21 cellular contexts compared by ENCODE assay signal in the genomic region with DNA sequence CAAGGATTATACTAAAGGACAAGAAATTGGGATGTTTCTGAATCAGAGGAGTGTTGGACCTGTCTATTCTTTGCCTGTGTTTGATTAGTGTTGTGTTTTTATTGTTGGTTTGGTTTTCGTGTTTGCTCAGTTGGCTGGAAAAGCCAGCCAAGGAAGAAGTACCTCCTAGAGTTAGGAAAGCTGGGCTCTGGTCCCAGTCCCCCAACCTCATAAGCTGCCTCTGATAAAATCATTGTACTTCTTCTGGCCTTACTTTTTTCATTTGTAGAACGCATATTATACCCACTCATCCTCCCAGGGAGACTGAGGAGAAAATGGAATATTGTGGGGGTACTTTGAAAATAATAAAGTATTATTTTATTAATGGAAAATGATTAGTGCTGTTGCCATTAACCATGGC.
"Had no signal": no experiment of that assay in that cellular context is flagged by ENCODE, and none has a peak within 500 bp of the region (broad histone marks: within the 10 kb centered on the region; RNA-seq: fewer than 3 reads in every experiment).

No MANE protein-coding gene starts in this region.

- DNase-seq: effector CD4-positive, alpha-beta T cell; endodermal cell; erythroblast; foreskin melanocyte; head of caudate nucleus; kidney; left cardiac atrium; left ventricle myocardium inferior; lower lobe of right lung; natural killer cell; posterior cingulate gyrus; spleen; stimulated activated CD4-positive, alpha-beta T cell treated with anti-CD3 and anti-CD28 coated beads, Interleukin-15, amount 100 ng/mL, for 24 hours; stimulated activated CD4-positive, alpha-beta T cell treated with anti-CD3 and anti-CD28 coated beads, Interleukin-1b, Interleukin-23, amount 100 ng/mL, for 48 hours; stimulated activated CD4-positive, alpha-beta T cell treated with anti-CD3 and anti-CD28 coated beads, Interleukin-4, amount 100 ng/mL, for 24 hours; transverse colon had no signal

- H3K36me3 Mint-ChIP-seq: memory B cell; mesothelial cell of epicardium; natural killer cell; stimulated activated memory B cell treated with anti-CD40 and anti-IgM and Interleukin-4, amounts not matched to agents 10 μg/mL and 1 μg/mL and 100 μg/mL, for 72 hours had no signal

- H3K27me3 Mint-ChIP-seq: stimulated activated memory B cell treated with anti-CD40 and anti-IgM and Interleukin-4, amounts not matched to agents 10 μg/mL and 1 μg/mL and 100 μg/mL, for 72 hours; stimulated activated naive CD8-positive, alpha-beta T cell treated with anti-CD3 and anti-CD28 coated beads, Interleukin-15, Interleukin-2, amounts not matched to agents 100 ng/mL and 50 ng/mL, for 24 hours had no signal

- H3K4me3 Mint-ChIP-seq: endodermal cell; memory B cell; mesothelial cell of epicardium; natural killer cell; neural crest cell; stimulated activated memory B cell treated with anti-CD40 and anti-IgM and Interleukin-4, amounts not matched to agents 10 μg/mL and 1 μg/mL and 100 μg/mL, for 72 hours; stimulated activated naive CD8-positive, alpha-beta T cell treated with anti-CD3 and anti-CD28 coated beads, Interleukin-15, Interleukin-2, amounts not matched to agents 100 ng/mL and 50 ng/mL, for 24 hours had no signal

- H3K27ac Mint-ChIP-seq: endodermal cell; memory B cell; mesothelial cell of epicardium; natural killer cell; stimulated activated memory B cell treated with anti-CD40 and anti-IgM and Interleukin-4, amounts not matched to agents 10 μg/mL and 1 μg/mL and 100 μg/mL, for 72 hours; stimulated activated naive CD8-positive, alpha-beta T cell treated with anti-CD3 and anti-CD28 coated beads, Interleukin-15, Interleukin-2, amounts not matched to agents 100 ng/mL and 50 ng/mL, for 24 hours had no signal

- H3K4me1 Mint-ChIP-seq: memory B cell; natural killer cell; stimulated activated memory B cell treated with anti-CD40 and anti-IgM and Interleukin-4, amounts not matched to agents 10 μg/mL and 1 μg/mL and 100 μg/mL, for 72 hours had no signal

- ATAC-seq: left cardiac atrium; natural killer cell; stimulated activated memory B cell treated with anti-CD40 and anti-IgM and Interleukin-4, amounts not matched to agents 10 μg/mL and 1 μg/mL and 100 μg/mL, for 72 hours had no signal

- H3K9me3 Mint-ChIP-seq: endodermal cell; mesothelial cell of epicardium; natural killer cell; neural crest cell; stimulated activated memory B cell treated with anti-CD40 and anti-IgM and Interleukin-4, amounts not matched to agents 10 μg/mL and 1 μg/mL and 100 μg/mL, for 72 hours; stimulated activated naive CD8-positive, alpha-beta T cell treated with anti-CD3 and anti-CD28 coated beads, Interleukin-15, Interleukin-2, amounts not matched to agents 100 ng/mL and 50 ng/mL, for 24 hours had no signal
